Comparison of ENCODE assay signal across 19 cellular contexts in the genomic region with DNA sequence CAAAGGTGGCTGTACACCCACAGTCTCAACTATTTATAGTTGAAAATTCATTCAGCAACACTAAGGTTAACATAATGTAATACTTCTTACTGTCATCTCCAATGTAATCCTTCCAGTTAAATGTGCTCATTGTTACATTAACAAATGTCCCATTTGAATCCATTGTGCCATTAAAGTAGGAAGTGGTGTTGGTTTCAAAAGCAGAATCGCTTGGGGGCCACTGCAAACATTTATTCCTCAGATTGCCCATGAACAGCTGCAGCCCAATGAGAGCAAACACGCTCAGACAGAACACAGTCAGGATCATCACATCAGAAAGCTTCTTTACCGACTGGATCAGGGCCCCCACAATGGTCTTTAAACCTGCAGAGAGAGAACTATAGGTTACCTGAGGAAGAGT. TPM values are rescaled to one million over a fixed set of nuclear protein-coding genes. Genes with fewer than 3 reads are reported as not detected.
A peak's percentile ranks its signal among the peaks of the same experiment; 100 is the strongest.
DNase-seq lines count a peak whose midpoint lies in the region; ATAC-seq and TF ChIP-seq lines count a peak whose summit lies in the region.
"Had no signal": no experiment of that assay in that cellular context is flagged by ENCODE, and none has a peak within 500 bp of the region (broad histone marks: within the 10 kb centered on the region; RNA-seq: fewer than 3 reads in every experiment).

No MANE protein-coding gene starts in this region.

- H3K4me1 Mint-ChIP-seq in neural progenitor cell, result no peaks in the 10 kb centered on the region
- H3K4me1 Mint-ChIP-seq: CD14-positive monocyte had no signal

- no peaks in the 10 kb centered on the region for H3K27me3 Mint-ChIP-seq in neural progenitor cell (ENCODE audit: insufficient read depth, low read depth)

- no peak for TF ChIP-seq CTCF in neural progenitor cell (IDR thresholded peaks at IDR 0.05)

- H3K36me3 Mint-ChIP-seq in neural progenitor cell, result no peaks in the 10 kb centered on the region
- H3K36me3 Mint-ChIP-seq: CD14-positive monocyte had no signal

- no peaks in the 10 kb centered on the region for H3K79me2 ChIP-seq in neural progenitor cell (ENCODE audit: low read depth)

- H3K36me3 ChIP-seq in neural progenitor cell, result no peaks in the 10 kb centered on the region

- peak overlapping the region; percentile 57 for H2AFZ ChIP-seq in neural progenitor cell (replicated peaks)
- H2AFZ ChIP-seq: GM23248 had no signal

- H3K27ac Mint-ChIP-seq in neural progenitor cell, result no peak overlapping the region
- H3K27ac Mint-ChIP-seq: CD14-positive monocyte had no signal

- H3K9me3 Mint-ChIP-seq in neural progenitor cell, result peaks cover under 1% of the 10 kb centered on the region

- H3K27ac ChIP-seq in neural progenitor cell, result no peak overlapping the region
- H3K27ac ChIP-seq: GM23248 had no signal

- no peak overlapping the region for H3K4me3 ChIP-seq in neural progenitor cell
- H3K4me3 ChIP-seq: GM23248 had no signal

- no peaks in the 10 kb centered on the region for H3K9me3 ChIP-seq in neural progenitor cell (ENCODE audit: low read depth)

- H3K27me3 ChIP-seq in neural progenitor cell, result no peaks in the 10 kb centered on the region

- H3K4me3 Mint-ChIP-seq in neural progenitor cell, result no peak overlapping the region
- H3K4me3 Mint-ChIP-seq: CD14-positive monocyte had no signal

- H3K9ac ChIP-seq in neural progenitor cell, result no peak overlapping the region
- H3K9ac ChIP-seq: GM23248 had no signal

- no peak overlapping the region for H3K4me2 ChIP-seq in neural progenitor cell

- no peaks in the 10 kb centered on the region for H3F3A ChIP-seq in neural progenitor cell (ENCODE audit: low read depth)

- no peaks in the 10 kb centered on the region for H3K4me1 ChIP-seq in neural progenitor cell

- DNase-seq in DMS153 treated with DMSO at 0.1 percent for 48 hours (lab: John Stamatoyannopoulos, UW; ENCODE audit: unreplicated experiment) (peak; percentile 23), NCI-H1930 (lab: John Stamatoyannopoulos, UW) (peak; percentile 84 to 88), NCI-H774 (lab: John Stamatoyannopoulos, UW) (peak; percentile 74), neural progenitor cell (ENCODE audit: low spot score) (no peak), AML-193 (lab: John Stamatoyannopoulos, UW) (no peak)
- no peak for DNase-seq in activated CD8-positive, alpha-beta memory T cell treated with anti-CD3 and anti-CD28 coated beads, Interleukin-2, amount 50 U/mL, for 4 hours
- DNase-seq: GDM1, GM23248, HCEC 1CT, MM.1S, NCI-H1105, NCI-H187 treated with DMSO at 0.1 percent for 48 hours, NCI-H226, NCI-H526 treated with DMSO at 0.1 percent for 48 hours, Right ventricle myocardium superior, T-helper 1 cell, T-helper 9 cell had no signal

- H4K20me1 ChIP-seq in neural progenitor cell (ENCODE audit: low read depth), result no peaks in the 10 kb centered on the region

- ATAC-seq in GM18868 (IDR thresholded peaks at IDR 0.05; ENCODE audit: unreplicated experiment), result no peak

RNA-seq across cellular contexts. Expression of gene SCN3A, which starts 41.4 kb away (rescaled TPM):
- 0.40 TPM in 1 of 2 replicates, not detected in the other for total RNA-seq in neural progenitor cell (ENCODE audit: low replicate concordance)

Comparison
In these comparisons a context has a peak if more than half of its experiments do, and no peak if none do; other contexts are left out.
1. DNase-seq: peak in DMS153 treated with DMSO at 0.1 percent for 48 hours (single experiment), NCI-H1930 (2 of 2) and NCI-H774 (single experiment); none in neural progenitor cell (single experiment), activated CD8-positive, alpha-beta memory T cell treated with anti-CD3 and anti-CD28 coated beads, Interleukin-2, amount 50 U/mL, for 4 hours (single experiment) and AML-193 (0 of 2).